8 cellular contexts compared by ENCODE assay signal in the genomic region with DNA sequence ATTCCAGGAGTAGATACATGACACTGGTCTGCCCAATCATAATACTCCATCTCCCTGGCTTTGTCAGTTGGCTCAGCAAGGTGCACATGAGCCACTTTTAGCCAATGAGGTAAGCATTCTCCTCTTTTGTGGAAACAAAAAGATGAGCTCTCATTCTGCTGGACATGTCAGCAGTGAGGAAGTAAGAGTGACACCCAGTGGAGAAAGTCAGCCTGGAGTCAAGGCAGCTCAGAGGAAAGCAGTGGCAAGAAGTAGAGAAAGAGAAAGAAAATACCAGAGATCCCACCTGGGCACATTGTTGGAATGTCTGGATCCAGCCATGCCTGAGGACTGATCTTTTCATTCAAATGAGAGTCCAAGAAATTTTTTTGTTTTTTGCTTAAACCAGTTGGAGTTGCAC.
DNase-seq lines count a peak whose midpoint lies in the region; ATAC-seq and TF ChIP-seq lines count a peak whose summit lies in the region.

No MANE protein-coding gene starts in this region.

- H3K27ac Mint-ChIP-seq in neural crest cell (ENCODE audit: unreplicated experiment), result no peak overlapping the region

- H3K9me3 ChIP-seq in WERI-Rb-1 (ENCODE audit: severe bottlenecking), result no peaks in the 10 kb centered on the region
- no peaks in the 10 kb centered on the region for H3K9me3 ChIP-seq in mucosa of descending colon

- peaks cover 6% of the 10 kb centered on the region for H3K27me3 Mint-ChIP-seq in neural crest cell (ENCODE audit: low read depth)

- intact Hi-C loops in mucosa of descending colon (cut with DNase I, micrococcal nuclease), result no loop called here

- no peaks in the 10 kb centered on the region for H3K36me3 ChIP-seq in WERI-Rb-1
- no peaks in the 10 kb centered on the region for H3K36me3 ChIP-seq in mucosa of descending colon (ENCODE audit: low read depth)

- no peaks in the 10 kb centered on the region for H3K4me1 Mint-ChIP-seq in neural crest cell

- DNase-seq in NCI-H2107 treated with DMSO at 0.1 percent for 48 hours (lab: John Stamatoyannopoulos, UW; ENCODE audit: unreplicated experiment), result peak; percentile 21
- no peak for DNase-seq in NCI-H2107 (lab: John Stamatoyannopoulos, UW)
- no peak for DNase-seq in LNCaP clone FGC (ENCODE audit: low read depth)
- DNase-seq in WERI-Rb-1, result peak; percentile 37
- DNase-seq in neural crest cell (ENCODE audit: low read depth, low spot score), result peak; percentile 6
- DNase-seq in NCI-H146 (lab: John Stamatoyannopoulos, UW), result no peak
- no peak for DNase-seq in mucosa of descending colon

- no peaks in the 10 kb centered on the region for H3K9me3 Mint-ChIP-seq in neural crest cell

- TF ChIP-seq CTCF in LNCaP clone FGC (IDR thresholded peaks at IDR 0.05; ENCODE audit: control insufficient read depth, extremely low read depth, insufficient read depth) (peak; percentile 66), WERI-Rb-1 (IDR thresholded peaks at IDR 0.05; ENCODE audit: low read depth, low read length) (peak; percentile 75), neural crest cell (conservative IDR thresholded peaks at IDR 0.05) (peak; percentile 68), mucosa of descending colon (IDR thresholded peaks at IDR 0.05) (no peak)

- no peaks in the 10 kb centered on the region for H3K4me1 ChIP-seq in mucosa of descending colon (ENCODE audit: low read depth)

- no peaks in the 10 kb centered on the region for H3K36me3 Mint-ChIP-seq in neural crest cell (ENCODE audit: low read depth)

- ATAC-seq in GM18868 (IDR thresholded peaks at IDR 0.05; ENCODE audit: unreplicated experiment) (no peak), mucosa of descending colon (no peak)

- H3K4me3 Mint-ChIP-seq in neural crest cell, result no peak overlapping the region

- H3K27me3 ChIP-seq in WERI-Rb-1 (ENCODE audit: insufficient read depth, low read depth, severe bottlenecking), result no peaks in the 10 kb centered on the region

- H3K4me3 ChIP-seq in LNCaP clone FGC (ENCODE audit: low read depth, low read length) (no peak overlapping the region), WERI-Rb-1 (ENCODE audit: low read depth, low read length) (no peak overlapping the region), mucosa of descending colon (no peak overlapping the region)

- no peak overlapping the region for H3K27ac ChIP-seq in WERI-Rb-1

Comparison
In these comparisons a context has a peak if more than half of its experiments do, and no peak if none do; other contexts are left out.
1. DNase-seq: peak in NCI-H2107 treated with DMSO at 0.1 percent for 48 hours (single experiment), WERI-Rb-1 (single experiment) and neural crest cell (single experiment); none in NCI-H2107 (single experiment), LNCaP clone FGC (single experiment), NCI-H146 (single experiment) and mucosa of descending colon (0 of 3).